In genomic region chr17:41329279-41329925, GRCh38 we compare ENCODE assay signal across 8 cellular contexts. TPM values are rescaled to one million over a fixed set of nuclear protein-coding genes. Genes with fewer than 3 reads are reported as not detected.
DNase-seq lines count a peak whose midpoint lies in the region; ATAC-seq and TF ChIP-seq lines count a peak whose summit lies in the region.

No MANE protein-coding gene starts in this region.

- no peaks in the 10 kb centered on the region for H3K4me1 ChIP-seq in upper lobe of left lung

- TF ChIP-seq EP300 in upper lobe of left lung (IDR thresholded peaks at IDR 0.05) = no peak

- H3K4me3 ChIP-seq in AG04449 (ENCODE audit: low read depth, low read length) (no peak overlapping the region), GM06990 (replicated peaks; ENCODE audit: low read depth, low read length) (no peak overlapping the region), astrocyte of the spinal cord (ENCODE audit: low read depth, low read length) (no peak overlapping the region), upper lobe of left lung (no peak overlapping the region)

- H3K27me3 ChIP-seq in GM06990 (replicated peaks; ENCODE audit: control insufficient read depth, insufficient read depth, low read length) (no peaks in the 10 kb centered on the region; the same call in 1 of the 2 replicates), upper lobe of left lung (no peaks in the 10 kb centered on the region)

- POLR2A ChIA-PET in AG04449 (lab: Yijun Ruan, JAX) = no interaction called here

- ATAC-seq in upper lobe of left lung (ENCODE audit: low FRiP score in 2 of 2) = peak in 1 of 2 donors; percentile 15
- no peak for ATAC-seq in GM21360 (IDR thresholded peaks at IDR 0.05; ENCODE audit: unreplicated experiment)

- TF ChIP-seq POLR2A in upper lobe of left lung (IDR thresholded peaks at IDR 0.05) = no peak

- CTCF ChIA-PET in AG04449 (lab: Yijun Ruan, JAX) = interaction anchor here (0.6 to 8.2 kb wide), 41 partner anchors 8 to 526 kb away, joined by 3 to 90 read pairs (median 4); partner anchors contain the start of genes KRTAP16-1, KRTAP17-1, KRTAP2-3 and KRTAP9-6

- no peaks in the 10 kb centered on the region for H3K9me3 ChIP-seq in upper lobe of left lung

- in situ Hi-C loops in astrocyte of the spinal cord (cut with HindIII; ENCODE audit: low sequenced_read_pairs) = no loop called here

- TF ChIP-seq CTCF in AG04449 (IDR thresholded peaks at IDR 0.05; ENCODE audit: insufficient read depth, low read length, missing control alignments) (peak; percentile 95), GM06990 (IDR thresholded peaks at IDR 0.05; ENCODE audit: insufficient read depth, low read length, poor library complexity, severe bottlenecking) (peak; percentile 37), astrocyte of the spinal cord (IDR thresholded peaks at IDR 0.05; ENCODE audit: low read depth, low read length) (peak; percentile 91), upper lobe of left lung (IDR thresholded peaks at IDR 0.05) (peak; percentile 52 to 78 (median 63))

- WGBS in upper lobe of left lung, 2 donors = 45 to 51% methylated on average over 6 to 13 of the region's 13 CpGs

- H3K36me3 ChIP-seq in GM06990 (ENCODE audit: control insufficient read depth, insufficient read depth, low read length) = no peaks in the 10 kb centered on the region
- H3K36me3 ChIP-seq in upper lobe of left lung = no peaks in the 10 kb centered on the region

- H3K27ac ChIP-seq in upper lobe of left lung = no peak overlapping the region

- DNase-seq in AG04449 (ENCODE audit: low read depth, low spot score) (no peak), GM06990 (ENCODE audit: extremely low read depth, insufficient read length) (no peak), NCI-H2227 treated with DMSO at 0.1 percent for 48 hours (lab: John Stamatoyannopoulos, UW) (peak; percentile 21), astrocyte of the spinal cord (ENCODE audit: low read depth, low spot score) (peak; percentile 38), islet precursor cell (peak; percentile 89), upper lobe of left lung (peak in 1 of 2 donors; percentile 42), NCI-H1048 (lab: John Stamatoyannopoulos, UW) (no peak)

RNA-seq across cellular contexts. Expression of gene KRTAP17-1, which starts 13.9 kb away (rescaled TPM):
- total RNA-seq in upper lobe of left lung = not detected

RNA-seq across cellular contexts. Expression of gene KRTAP16-1, which starts 20.3 kb away (rescaled TPM):
- total RNA-seq in upper lobe of left lung = not detected

RNA-seq across cellular contexts. Expression of gene KRT33A, which starts 21.2 kb away (rescaled TPM):
- not detected for total RNA-seq in upper lobe of left lung

RNA-seq across cellular contexts. Expression of gene KRTAP29-1, which starts 26.8 kb away (rescaled TPM):
- total RNA-seq in upper lobe of left lung = not detected

RNA-seq across cellular contexts. Expression of gene KRT33B, which starts 40.2 kb away (rescaled TPM):
- not detected for total RNA-seq in upper lobe of left lung

Comparison
In these comparisons a context has a peak if more than half of its experiments do, and no peak if none do; other contexts are left out.
1. DNase-seq: peak in NCI-H2227 treated with DMSO at 0.1 percent for 48 hours (single experiment), astrocyte of the spinal cord (single experiment) and islet precursor cell (single experiment); none in AG04449 (single experiment), GM06990 (single experiment) and NCI-H1048 (single experiment).
2. CTCF ChIP-seq: peak in every context shown above with its lines; median percentile 95 in AG04449; 91 in astrocyte of the spinal cord; 63 in upper lobe of left lung; 37 in GM06990.